11 cellular contexts compared by ENCODE assay signal in the genomic region with DNA sequence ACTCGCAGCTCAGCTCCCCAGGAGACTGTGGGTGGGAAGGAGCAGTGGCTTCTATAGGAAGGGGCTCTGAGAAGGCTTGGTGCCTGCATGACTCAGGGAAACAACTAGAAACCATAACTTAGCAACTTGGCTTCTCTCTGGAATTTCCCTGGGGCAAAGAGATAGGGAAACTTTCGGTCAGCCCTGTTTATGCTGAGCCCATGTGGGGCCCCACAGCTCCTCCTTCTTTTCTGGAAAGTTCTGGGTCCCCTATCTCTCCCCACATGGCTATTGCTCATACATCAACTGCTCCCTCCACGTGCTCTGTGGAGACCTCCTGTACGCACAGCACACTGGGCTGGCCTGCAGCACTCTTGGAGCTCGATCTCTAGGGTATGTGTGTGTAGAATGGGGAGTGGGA. TPM values are rescaled to one million over a fixed set of nuclear protein-coding genes. Genes with fewer than 3 reads are reported as not detected.
DNase-seq lines count a peak whose midpoint lies in the region; ATAC-seq, FAIRE-seq and TF ChIP-seq lines count a peak whose summit lies in the region.
"Had no signal": no experiment of that assay in that cellular context is flagged by ENCODE, and none has a peak within 500 bp of the region (broad histone marks: within the 10 kb centered on the region; RNA-seq: fewer than 3 reads in every experiment).

No MANE protein-coding gene starts in this region.

- H3K9me3 ChIP-seq in AG04450 (ENCODE audit: control insufficient read depth, insufficient read depth, low read length) (no peaks in the 10 kb centered on the region), lung (ENCODE audit: control insufficient read depth in 2 of 2, insufficient read depth in 1 of 2, low read length in 1 of 2) (no peaks in the 10 kb centered on the region)
- H3K9me3 ChIP-seq: psoas muscle, SK-N-SH had no signal

- no peak for FAIRE-seq in H54 (lab: Jason Lieb, UNC)

- POLR2A ChIA-PET in AG04450 (lab: Yijun Ruan, JAX), result interaction anchor here (0.7 to 1.5 kb wide), 8 partner anchors 13 to 39 kb away, joined by 3 to 6 read pairs (median 3); partner anchors contain the start of gene PLEKHA6

- in situ Hi-C loops in astrocyte of the spinal cord (cut with HindIII; ENCODE audit: low sequenced_read_pairs) (no loop called here), ACHN (cut with HindIII; ENCODE audit: low pct_ligation_motif_present, low pct_unique_long_range_greater_than_20kb, low sequenced_read_pairs) (no loop called here)

- H3K4me1 ChIP-seq in lung (ENCODE audit: control insufficient read depth in 2 of 2, insufficient read depth in 2 of 2, low read length in 2 of 2), result no peaks in the 10 kb centered on the region
- H3K4me1 ChIP-seq: psoas muscle had no signal

- TF ChIP-seq CTCF in AG04450 (IDR thresholded peaks at IDR 0.05; ENCODE audit: low read depth, low read length), result no peak
- TF ChIP-seq CTCF in astrocyte of the spinal cord (IDR thresholded peaks at IDR 0.05; ENCODE audit: low read depth, low read length), result no peak
- TF ChIP-seq CTCF in lung (IDR thresholded peaks at IDR 0.05; ENCODE audit: control extremely low read depth, extremely low read depth), result no peak

- DNase-seq in AG04450 (ENCODE audit: low read depth, low spot score) (peak; percentile 62), H54 (ENCODE audit: insufficient read length, low spot score) (peak; percentile 30), astrocyte of the spinal cord (ENCODE audit: low read depth, low spot score) (peak; percentile 40), lung (ENCODE audit: low spot score) (no peak), kidney glomerular epithelial cell (lab: John Stamatoyannopoulos, UW) (no peak), iPS-NIHi7 (ENCODE audit: extremely low spot score) (no peak), ACHN (no peak)
- DNase-seq: effector CD4-positive, alpha-beta T cell; psoas muscle; SK-N-SH had no signal

- H3K27ac ChIP-seq in AG04450 (ENCODE audit: low read depth, low read length) (peak overlapping the region; percentile 91), lung (ENCODE audit: low read depth in 1 of 2, low read length in 1 of 2) (no peak overlapping the region)
- H3K27ac ChIP-seq: psoas muscle had no signal

- no peak for TF ChIP-seq POLR2A in H54 (IDR thresholded peaks at IDR 0.05; ENCODE audit: low read depth, low read length)

- no peaks in the 10 kb centered on the region for H3K27me3 ChIP-seq in AG04450 (ENCODE audit: control insufficient read depth, insufficient read depth, low read length)
- no peaks in the 10 kb centered on the region for H3K27me3 ChIP-seq in lung (ENCODE audit: control insufficient read depth, insufficient read depth)

- H3K4me3 ChIP-seq in AG04450 (ENCODE audit: low read depth, low read length), result no peak overlapping the region
- H3K4me3 ChIP-seq in astrocyte of the spinal cord (ENCODE audit: low read depth, low read length), result no peak overlapping the region
- H3K4me3 ChIP-seq in lung, result no peak overlapping the region
- H3K4me3 ChIP-seq: psoas muscle had no signal

- 75 to 76% methylated on average over 5 of the region's 5 CpGs for WGBS in lung, 2 donors

- ATAC-seq in lung (ENCODE audit: insufficient read depth, low FRiP score) (peak; percentile 30), GM19455 (IDR thresholded peaks at IDR 0.05; ENCODE audit: unreplicated experiment) (no peak)
- ATAC-seq: psoas muscle had no signal

- no peaks in the 10 kb centered on the region for H3K36me3 ChIP-seq in lung (ENCODE audit: control insufficient read depth in 2 of 2, insufficient read depth in 2 of 2, low read length in 2 of 2)

- CTCF ChIA-PET in AG04450 (lab: Charles Lee), result interaction anchor here (0.8 to 1.9 kb wide), 4 partner anchors 13 to 113 kb away, joined by 3 to 10 read pairs (median 6); no protein-coding TSS in a partner anchor

RNA-seq across cellular contexts. Expression of gene PLEKHA6, which starts 39.3 kb away (rescaled TPM):
- polyA plus RNA-seq in AG04450 (2011; rRNA removed), result 6.8 and 7.7 TPM in 2 replicates
- 6.6 and 6.9 TPM in 2 replicates for polyA minus RNA-seq in AG04450 (2011; rRNA and poly(A)+ RNA removed)
- 10 to 100 TPM in 1 of 2 donors, 1 to 10 TPM in 1; 2.8 to 10.5 TPM for total RNA-seq in lung
- polyA plus RNA-seq in lung, result 1 to 10 TPM in 1 of 2 donors, under 1 TPM in 1; 0.88 to 3.8 TPM

Comparison
In these comparisons a context has a peak if more than half of its experiments do, and no peak if none do; other contexts are left out.
1. DNase-seq: peak in AG04450 (single experiment), H54 (single experiment) and astrocyte of the spinal cord (single experiment); none in lung (single experiment), kidney glomerular epithelial cell (single experiment), iPS-NIHi7 (single experiment) and ACHN (single experiment).